19 cellular contexts compared by ENCODE assay signal in genomic region chr7:129689995-129690581, GRCh38.
DNase-seq lines count a peak whose midpoint lies in the region; ATAC-seq and TF ChIP-seq lines count a peak whose summit lies in the region.
"Had no signal": no experiment of that assay in that cellular context is flagged by ENCODE, and none has a peak within 500 bp of the region (broad histone marks: within the 10 kb centered on the region; RNA-seq: fewer than 3 reads in every experiment).

No MANE protein-coding gene starts in this region.

- peaks cover 8% of the 10 kb centered on the region for H3K4me1 ChIP-seq in body of pancreas
- H3K4me1 ChIP-seq: BE2C, gastrocnemius medialis, right atrium auricular region, upper lobe of left lung had no signal

- WGBS in body of pancreas, 2 donors, result 85 to 88% methylated on average over 6 of the region's 6 CpGs

- H3K4me3 ChIP-seq in body of pancreas, result no peak overlapping the region
- H3K4me3 ChIP-seq: gastrocnemius medialis, right atrium auricular region, upper lobe of left lung had no signal

- intact Hi-C loops in body of pancreas (cut with DNase I), result no loop called here

- peaks cover 0 to 4% of the 10 kb centered on the region in 2 donors for H3K36me3 ChIP-seq in body of pancreas (replicated peaks in 1 of 2; ENCODE audit: insufficient read depth in 1 of 2, low read depth in 2 of 2)

- ATAC-seq in body of pancreas (no peak), HG03025 (IDR thresholded peaks at IDR 0.05; ENCODE audit: low FRiP score, unreplicated experiment) (no peak), HG02885 (IDR thresholded peaks at IDR 0.05; ENCODE audit: poor library complexity, unreplicated experiment) (no peak), GM21367 (IDR thresholded peaks at IDR 0.05; ENCODE audit: unreplicated experiment) (no peak)
- ATAC-seq: esophagus mucosa; gastrocnemius medialis; naive thymus-derived CD4-positive, alpha-beta T cell had no signal

- TF ChIP-seq CTCF in body of pancreas (IDR thresholded peaks at IDR 0.05), result no peak

- DNase-seq in NCI-H146 (lab: John Stamatoyannopoulos, UW) (peak; percentile 68), NCI-H146 treated with DMSO at 0.1 percent for 48 hours (lab: John Stamatoyannopoulos, UW; ENCODE audit: unreplicated experiment) (no peak), NCI-H345 (lab: John Stamatoyannopoulos, UW) (peak; percentile 86), body of pancreas (peak in 3 of 4 donors; percentile 13 to 38 (median 25))
- no peak for DNase-seq in activated CD4-positive, alpha-beta T cell treated with anti-CD3 and anti-CD28 coated beads for 48 hours
- DNase-seq: activated CD4-positive, alpha-beta memory T cell treated with anti-CD3 and anti-CD28 coated beads, Interleukin-2, amount 10 ng/mL, durations not matched to agents 7 days and 5 days; activated naive CD4-positive, alpha-beta T cell treated with anti-CD3 and anti-CD28 coated beads for 36 hours; activated T-cell treated with anti-CD3 and anti-CD28 coated beads, Interleukin-2, amount 50 U/mL, for 1 hour; BE2C; central memory CD4-positive, alpha-beta T cell; gastrocnemius medialis; naive thymus-derived CD4-positive, alpha-beta T cell; stimulated activated CD4-positive, alpha-beta T cell treated with anti-CD3 and anti-CD28 coated beads, Interleukin-12 subunit alpha, Interleukin-12 subunit beta, amount 100 ng/mL, for 4 hours; upper lobe of left lung had no signal

- H3K27ac ChIP-seq in body of pancreas, result no peak overlapping the region
- H3K27ac ChIP-seq: gastrocnemius medialis, right atrium auricular region, upper lobe of left lung had no signal

- no peaks in the 10 kb centered on the region for H3K27me3 ChIP-seq in body of pancreas
- H3K27me3 ChIP-seq: BE2C, gastrocnemius medialis, right atrium auricular region, upper lobe of left lung had no signal

- TF ChIP-seq POLR2A in body of pancreas (IDR thresholded peaks at IDR 0.05), result no peak

- no peaks in the 10 kb centered on the region for H3K9me3 ChIP-seq in body of pancreas
- H3K9me3 ChIP-seq: BE2C, gastrocnemius medialis, right atrium auricular region, upper lobe of left lung had no signal

Comparison
In these comparisons a context has a peak if more than half of its experiments do, and no peak if none do; other contexts are left out.
1. DNase-seq: peak in NCI-H146 (single experiment), NCI-H345 (single experiment) and body of pancreas (3 of 4); none in NCI-H146 treated with DMSO at 0.1 percent for 48 hours (single experiment) and activated CD4-positive, alpha-beta T cell treated with anti-CD3 and anti-CD28 coated beads for 48 hours (single experiment).